ENCODE assay signal across 2 cellular contexts in the genomic region with DNA sequence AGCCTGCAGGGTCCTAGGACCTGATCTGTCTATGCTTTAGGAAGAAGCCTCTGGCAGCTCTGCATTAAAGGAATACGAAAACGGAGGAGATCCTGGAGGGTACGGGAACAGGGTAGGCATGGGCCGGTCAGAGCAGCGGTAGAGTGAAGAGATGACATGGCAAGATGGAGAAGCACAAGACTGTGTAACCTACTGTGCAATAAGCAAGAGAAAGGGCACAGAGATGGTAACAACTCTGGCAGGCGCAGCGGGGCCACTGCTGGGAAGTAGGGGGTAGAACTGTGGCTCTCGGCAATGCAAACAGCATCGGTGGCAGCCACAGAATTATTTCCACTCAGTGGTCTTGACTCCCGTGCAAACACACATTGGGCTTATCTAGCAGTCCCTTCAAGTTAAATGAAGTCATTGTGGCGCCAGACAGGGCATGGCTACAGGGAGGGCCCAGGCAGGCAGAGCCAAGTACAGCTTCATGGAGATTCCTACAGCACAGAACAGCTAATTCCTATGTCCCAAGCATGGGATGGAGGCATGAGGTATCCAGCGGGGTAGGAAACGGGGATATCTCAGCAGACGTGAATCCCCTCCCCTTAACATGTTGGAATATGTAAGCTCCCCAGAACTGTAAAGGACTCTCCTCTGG.
TF ChIP-seq lines count a peak whose summit lies in the region.

No MANE protein-coding gene starts in this region.

TF ChIP-seq in A549, 52 proteins besides CTCF, POLR2A, EP300 and RAD21:
- TF ChIP-seq NFE2L2 (conservative IDR thresholded peaks at IDR 0.05; ENCODE audit: low read length) (no peak), HDAC2 (IDR thresholded peaks at IDR 0.05) (no peak), FOSL2 (IDR thresholded peaks at IDR 0.05) (no peak), FOSL2 (CRISPR knock-in tag; IDR thresholded peaks at IDR 0.05) (no peak), RARB (CRISPR knock-in tag; IDR thresholded peaks at IDR 0.05) (no peak), KDM5A (IDR thresholded peaks at IDR 0.05) (no peak), ZFP36 (IDR thresholded peaks at IDR 0.05; ENCODE audit: borderline replicate concordance, partially characterized antibody) (no peak), KDM1A (IDR thresholded peaks at IDR 0.05; ENCODE audit: low read depth) (no peak), HEYL (CRISPR knock-in tag; IDR thresholded peaks at IDR 0.05) (no peak), RCOR1 (IDR thresholded peaks at IDR 0.05; ENCODE audit: low read depth, low read length) (no peak), ESRRA (IDR thresholded peaks at IDR 0.05; ENCODE audit: borderline replicate concordance, low read length) (no peak)

TF ChIP-seq in K562, 482 proteins besides CTCF, POLR2A, EP300 and RAD21:
- TF ChIP-seq BRF1 (IDR thresholded peaks at IDR 0.05; ENCODE audit: borderline replicate concordance, extremely low read depth, insufficient read length) (no peak), JUNB (CRISPR knock-in tag; conservative IDR thresholded peaks at IDR 0.05) (no peak), POLR2H (tag; IDR thresholded peaks at IDR 0.05; ENCODE audit: low read depth) (no peak), SREBF2 (CRISPR knock-in tag; IDR thresholded peaks at IDR 0.05) (no peak), LARP7 (IDR thresholded peaks at IDR 0.05) (no peak), MCM5 (IDR thresholded peaks at IDR 0.05; ENCODE audit: low read depth) (no peak), FOXJ2 (tag; IDR thresholded peaks at IDR 0.05) (no peak), SIRT6 (IDR thresholded peaks at IDR 0.05; ENCODE audit: low read depth, low read length) (no peak), RBFOX2 (IDR thresholded peaks at IDR 0.05; ENCODE audit: low read depth, low read length) (no peak), HMGN3 (IDR thresholded peaks at IDR 0.05; ENCODE audit: borderline replicate concordance, extremely low read depth, insufficient read length, low read depth, low read length) (no peak), MTA1 (IDR thresholded peaks at IDR 0.05; ENCODE audit: borderline replicate concordance) (no peak), WHSC1 (IDR thresholded peaks at IDR 0.05; ENCODE audit: low read length) (no peak), HOXB6 (CRISPR knock-in tag; IDR thresholded peaks at IDR 0.05; ENCODE audit: borderline replicate concordance) (no peak), DIDO1 (tag; IDR thresholded peaks at IDR 0.05; ENCODE audit: low read depth) (no peak), ZNF57 (CRISPR knock-in tag; IDR thresholded peaks at IDR 0.05) (no peak), MAZ (CRISPR knock-in tag; conservative IDR thresholded peaks at IDR 0.05 in 1 of 2, IDR thresholded peaks at IDR 0.05 in 1 of 2) (no peak)
- TF ChIP-seq, protein P1, sequence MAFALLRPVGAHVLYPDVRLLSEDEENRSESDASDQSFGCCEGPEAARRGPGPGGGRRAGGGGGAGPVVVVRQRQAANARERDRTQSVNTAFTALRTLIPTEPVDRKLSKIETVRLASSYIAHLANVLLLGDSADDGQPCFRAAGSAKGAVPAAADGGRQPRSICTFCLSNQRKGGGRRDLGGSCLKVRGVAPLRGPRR (CRISPR knock-in tag; IDR thresholded peaks at IDR 0.05), result no peak
